Comparison of ENCODE assay signal across 8 cellular contexts in the genomic region with DNA sequence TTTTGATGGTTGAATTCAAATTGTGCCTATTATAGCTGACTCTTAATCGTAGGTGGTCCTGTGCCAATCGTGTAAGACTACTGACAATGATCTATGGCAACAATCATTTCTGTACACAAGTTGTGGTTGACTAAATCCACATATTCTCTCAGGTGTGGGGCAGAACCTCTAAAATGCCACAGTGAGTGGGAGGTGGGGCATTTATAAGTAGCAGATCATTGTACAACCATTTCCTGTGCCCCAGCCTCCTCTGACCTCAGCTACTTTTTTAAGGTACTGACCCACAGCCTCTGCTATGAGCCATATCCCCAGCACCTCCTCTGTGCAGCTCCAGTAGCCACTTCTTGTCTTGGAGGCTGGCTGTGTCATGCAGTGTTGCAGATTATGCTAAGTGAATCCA. TPM values are rescaled to one million over a fixed set of nuclear protein-coding genes. Genes with fewer than 3 reads are reported as not detected.
DNase-seq lines count a peak whose midpoint lies in the region; ATAC-seq, FAIRE-seq and TF ChIP-seq lines count a peak whose summit lies in the region.

No MANE protein-coding gene starts in this region.

- FAIRE-seq in GM12892 (lab: Jason Lieb, UNC), result peak; percentile 87

- H3K4me3 ChIP-seq in fibroblast of mammary gland (ENCODE audit: control insufficient read depth, low read depth, low read length) (no peak overlapping the region), Peyer's patch (no peak overlapping the region)

- TF ChIP-seq CTCF in fibroblast of mammary gland (conservative IDR thresholded peaks at IDR 0.05; ENCODE audit: control insufficient read depth, insufficient read depth, low read depth, low read length), result no peak
- TF ChIP-seq CTCF in Peyer's patch (IDR thresholded peaks at IDR 0.05), result no peak

- no peak for DNase-seq in GM12892 (ENCODE audit: insufficient read length)
- peak; percentile 9 for DNase-seq in NAMALWA (ENCODE audit: low spot score)
- DNase-seq in fibroblast of mammary gland (ENCODE audit: low read depth), result peak; percentile 46
- DNase-seq in cerebellar nuclear complex (lab: John Stamatoyannopoulos, UW), result no peak
- no peak for DNase-seq in COR-L47 (lab: John Stamatoyannopoulos, UW)
- DNase-seq in Peyer's patch, result no peak

- no peak overlapping the region for H3K27ac ChIP-seq in Peyer's patch

- H3K4me1 ChIP-seq in Peyer's patch, result peaks cover 0 to 46% (median 0%) of the 10 kb centered on the region in 4 donors

- H3K36me3 ChIP-seq in Peyer's patch, result no peaks in the 10 kb centered on the region

- H3K27me3 ChIP-seq in Peyer's patch, result no peaks in the 10 kb centered on the region

- ATAC-seq in GM21786 (IDR thresholded peaks at IDR 0.05; ENCODE audit: unreplicated experiment) (peak; percentile 44), GM19455 (IDR thresholded peaks at IDR 0.05; ENCODE audit: unreplicated experiment) (no peak)

- H3K9me3 ChIP-seq in Peyer's patch, result no peaks in the 10 kb centered on the region

- TF ChIP-seq POLR2A in GM12892 (IDR thresholded peaks at IDR 0.05; ENCODE audit: low read depth, low read length), result no peak
- no peak for TF ChIP-seq POLR2A in Peyer's patch (IDR thresholded peaks at IDR 0.05)

RNA-seq across cellular contexts. Expression of a gene that starts 48.6 kb away (rescaled TPM):
- polyA plus RNA-seq in GM12892 (2012; ENCODE audit: missing spikeins), result 0.08 TPM
- 100 to 1,000 TPM in 1 of 4 donors, 10 to 100 TPM in 3; 31.4 to 103 (median 45.9) TPM for total RNA-seq in Peyer's patch

Comparison
In these comparisons a context has a peak if more than half of its experiments do, and no peak if none do; other contexts are left out.
1. DNase-seq: peak in NAMALWA (single experiment) and fibroblast of mammary gland (single experiment); none in GM12892 (single experiment), cerebellar nuclear complex (0 of 2), COR-L47 (single experiment) and Peyer's patch (0 of 3).